ENCODE assay signal across 8 cellular contexts in the genomic region with DNA sequence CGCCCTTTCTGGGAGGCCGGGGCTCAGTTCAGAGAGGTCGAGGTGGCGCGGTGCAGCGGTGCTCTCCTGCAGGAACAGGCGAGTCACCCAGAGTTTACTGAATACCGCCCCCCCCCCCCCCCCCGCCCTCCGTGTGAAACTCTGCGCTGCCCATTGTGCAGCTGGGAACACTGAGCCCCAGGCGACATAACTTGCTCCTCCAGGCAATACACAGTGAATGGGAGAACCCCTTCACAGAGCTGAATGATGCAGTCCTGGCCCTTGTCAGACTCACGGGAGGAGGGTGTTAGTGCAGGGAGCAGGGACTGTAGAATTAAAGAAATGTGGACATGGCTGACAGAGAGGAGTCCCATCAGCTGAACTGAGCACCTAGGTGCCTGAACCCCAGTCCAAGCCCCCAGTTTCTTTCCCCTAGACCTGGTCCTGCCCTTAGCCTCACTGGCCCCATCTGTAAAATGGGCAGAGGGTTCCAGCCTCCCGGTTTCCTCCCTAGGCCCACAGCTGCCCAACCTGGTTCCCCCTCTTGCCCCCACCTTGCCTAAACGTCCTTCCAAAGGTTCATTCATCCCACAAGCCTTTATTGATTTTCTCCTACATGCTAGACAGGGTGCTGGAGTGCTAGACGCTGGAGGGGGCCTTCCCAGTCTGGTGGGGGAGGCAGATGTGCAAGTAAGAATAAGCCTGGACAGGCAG. TPM values are rescaled to one million over a fixed set of nuclear protein-coding genes. Genes with fewer than 3 reads are reported as not detected.
DNase-seq lines count a peak whose midpoint lies in the region; ATAC-seq and TF ChIP-seq lines count a peak whose summit lies in the region.

No MANE protein-coding gene starts in this region.

- POLR2A ChIA-PET in activated CD8-positive, alpha-beta T cell treated with anti-CD3 and anti-CD28 coated beads for 36 hours (lab: Charles Lee), result interaction anchor here (0.8 to 1.0 kb wide), 2 partner anchors 12 to 17 kb away, joined by 3 read pairs; no protein-coding TSS in a partner anchor

- DNase-seq in T-helper 2 cell treated with Interferon-gamma antibody and Interleukin-4, amounts not matched to agents 5 μg/mL and 100 μg/mL, for 36 hours (ENCODE audit: low spot score), result no peak
- DNase-seq in T-helper 2 cell, result no peak
- no peak for DNase-seq in activated CD8-positive, alpha-beta T cell treated with anti-CD3 and anti-CD28 coated beads for 36 hours
- no peak for DNase-seq in immature natural killer cell
- DNase-seq in stimulated activated CD4-positive, alpha-beta T cell treated with anti-CD3 and anti-CD28 coated beads, Interleukin-4, amount 100 ng/mL, for 4 hours, result no peak
- DNase-seq in MG63, result no peak

- H3K27ac Mint-ChIP-seq in T-helper 2 cell treated with Interferon-gamma antibody and Interleukin-4, amounts not matched to agents 5 μg/mL and 100 μg/mL, for 36 hours, result no peak overlapping the region
- no peak overlapping the region for H3K27ac Mint-ChIP-seq in activated CD8-positive, alpha-beta T cell treated with anti-CD3 and anti-CD28 coated beads for 36 hours
- H3K27ac Mint-ChIP-seq in immature natural killer cell, result peak overlapping the region in 4 of 6 donors; percentile 14 to 76 (median 32)

- TF ChIP-seq CTCF in activated CD8-positive, alpha-beta T cell treated with anti-CD3 and anti-CD28 coated beads for 36 hours (IDR thresholded peaks at IDR 0.05), result no peak

- H3K9me3 Mint-ChIP-seq in T-helper 2 cell treated with Interferon-gamma antibody and Interleukin-4, amounts not matched to agents 5 μg/mL and 100 μg/mL, for 36 hours, result no peaks in the 10 kb centered on the region
- no peaks in the 10 kb centered on the region for H3K9me3 Mint-ChIP-seq in activated CD8-positive, alpha-beta T cell treated with anti-CD3 and anti-CD28 coated beads for 36 hours
- H3K9me3 Mint-ChIP-seq in immature natural killer cell, result no peaks in the 10 kb centered on the region

- WGBS in thymus, result 20% methylated on average over 16 of the region's 16 CpGs

- H3K27me3 ChIP-seq in thymus (ENCODE audit: control insufficient read depth, insufficient read depth), result peaks cover 3% of the 10 kb centered on the region
- no peaks in the 10 kb centered on the region for H3K27me3 ChIP-seq in MG63

- intact Hi-C loops in activated CD8-positive, alpha-beta T cell treated with anti-CD3 and anti-CD28 coated beads for 36 hours (cut with micrococcal nuclease), result no loop called here

- no peaks in the 10 kb centered on the region for H3K4me1 ChIP-seq in thymus (ENCODE audit: control insufficient read depth, insufficient read depth, low read length)

- H3K9me3 ChIP-seq in thymus (ENCODE audit: control insufficient read depth) (no peaks in the 10 kb centered on the region), MG63 (no peaks in the 10 kb centered on the region)

- no peaks in the 10 kb centered on the region for H3K36me3 ChIP-seq in thymus (ENCODE audit: control insufficient read depth, insufficient read depth)
- H3K36me3 ChIP-seq in MG63, result no peaks in the 10 kb centered on the region

- H3K4me1 Mint-ChIP-seq in T-helper 2 cell treated with Interferon-gamma antibody and Interleukin-4, amounts not matched to agents 5 μg/mL and 100 μg/mL, for 36 hours (ENCODE audit: low read depth), result peaks cover 3% of the 10 kb centered on the region
- peaks cover 3% of the 10 kb centered on the region for H3K4me1 Mint-ChIP-seq in activated CD8-positive, alpha-beta T cell treated with anti-CD3 and anti-CD28 coated beads for 36 hours (ENCODE audit: low read depth)
- peaks cover 0 to 9% of the 10 kb centered on the region in 2 donors for H3K4me1 Mint-ChIP-seq in immature natural killer cell

- H3K27me3 Mint-ChIP-seq in T-helper 2 cell treated with Interferon-gamma antibody and Interleukin-4, amounts not matched to agents 5 μg/mL and 100 μg/mL, for 36 hours (ENCODE audit: low read depth), result peaks cover 52% of the 10 kb centered on the region
- peaks cover 26% of the 10 kb centered on the region for H3K27me3 Mint-ChIP-seq in activated CD8-positive, alpha-beta T cell treated with anti-CD3 and anti-CD28 coated beads for 36 hours
- H3K27me3 Mint-ChIP-seq in immature natural killer cell (ENCODE audit: low read depth in 3 of 3), result peaks cover 8 to 31% (median 15%) of the 10 kb centered on the region in 3 donors

- CTCF ChIA-PET in activated CD8-positive, alpha-beta T cell treated with anti-CD3 and anti-CD28 coated beads for 36 hours (lab: Charles Lee), result no interaction called here

- peak overlapping the region; percentile 44 for H3K4me3 ChIP-seq in thymus (ENCODE audit: low read length)
- no peak overlapping the region for H3K4me3 ChIP-seq in MG63

- H3K36me3 Mint-ChIP-seq in T-helper 2 cell treated with Interferon-gamma antibody and Interleukin-4, amounts not matched to agents 5 μg/mL and 100 μg/mL, for 36 hours (ENCODE audit: low read depth), result no peaks in the 10 kb centered on the region
- H3K36me3 Mint-ChIP-seq in activated CD8-positive, alpha-beta T cell treated with anti-CD3 and anti-CD28 coated beads for 36 hours (ENCODE audit: low read depth), result no peaks in the 10 kb centered on the region
- no peaks in the 10 kb centered on the region for H3K36me3 Mint-ChIP-seq in immature natural killer cell

- H3K4me3 Mint-ChIP-seq in T-helper 2 cell treated with Interferon-gamma antibody and Interleukin-4, amounts not matched to agents 5 μg/mL and 100 μg/mL, for 36 hours, result peak overlapping the region; percentile 72
- H3K4me3 Mint-ChIP-seq in activated CD8-positive, alpha-beta T cell treated with anti-CD3 and anti-CD28 coated beads for 36 hours, result peak overlapping the region; percentile 54
- peak overlapping the region; percentile 70 to 89 (median 76) for H3K4me3 Mint-ChIP-seq in immature natural killer cell

- H3K27ac ChIP-seq in thymus (ENCODE audit: low read depth), result no peak overlapping the region

- ATAC-seq in activated CD8-positive, alpha-beta T cell treated with anti-CD3 and anti-CD28 coated beads for 36 hours, result peak; percentile 58
- no peak for ATAC-seq in HG02571 (IDR thresholded peaks at IDR 0.05; ENCODE audit: unreplicated experiment)

RNA-seq across cellular contexts. Expression of a gene that starts 0.8 kb away (rescaled TPM):
- not detected for total RNA-seq in activated CD8-positive, alpha-beta T cell treated with anti-CD3 and anti-CD28 coated beads for 36 hours
- polyA plus RNA-seq in immature natural killer cell (under 1 TPM in 1 of 3 donors, not detected in 2; 0.18 TPM), thymus (3.6 TPM)
- total RNA-seq in MG63 (2014; rRNA removed; shearing (Covaris generic); ENCODE audit: low replicate concordance), result not detected in 2 replicates

Comparison
In these comparisons a context has a peak if more than half of its experiments do, and no peak if none do; other contexts are left out.
1. H3K27ac Mint-ChIP-seq: peak in immature natural killer cell (4 of 6); none in T-helper 2 cell treated with Interferon-gamma antibody and Interleukin-4, amounts not matched to agents 5 μg/mL and 100 μg/mL, for 36 hours (single experiment) and activated CD8-positive, alpha-beta T cell treated with anti-CD3 and anti-CD28 coated beads for 36 hours (single experiment).
2. Peak in every context shown above with its lines, with median percentiles within 50 percentile points of each other: H3K4me3 Mint-ChIP-seq.